In the genomic region with DNA sequence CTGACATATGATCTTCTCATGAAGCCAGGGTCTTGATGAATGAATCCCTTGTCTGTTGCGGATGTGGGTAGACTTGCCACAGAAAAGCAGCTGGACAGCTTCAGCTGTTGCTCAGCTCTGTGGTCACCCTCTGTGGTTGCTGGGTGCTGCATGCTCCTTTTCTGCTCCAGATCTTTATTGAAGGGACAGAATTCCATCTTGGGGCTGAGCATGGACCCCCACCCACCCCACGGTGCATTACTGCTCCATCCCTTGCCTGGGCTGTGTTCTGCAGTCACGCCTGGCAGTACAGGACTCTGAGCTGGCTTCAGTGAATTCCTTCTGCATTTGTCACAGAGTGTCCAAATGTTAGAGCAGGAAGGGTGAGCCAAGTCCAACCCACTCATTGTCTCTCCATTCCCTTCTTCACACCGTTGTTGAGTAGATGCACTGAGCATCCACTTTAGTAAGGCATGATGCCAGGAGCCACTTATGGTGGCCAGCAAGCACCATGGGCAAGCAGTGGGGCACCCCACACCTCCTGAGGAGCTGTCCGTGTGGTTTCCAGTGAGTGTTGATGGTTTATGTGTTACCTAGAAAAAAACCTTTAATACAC, we compare ENCODE assay signal across 1 cellular context.
TF ChIP-seq lines count a peak whose summit lies in the region.

No MANE protein-coding gene starts in this region.

TF ChIP-seq in HepG2, 621 proteins besides CTCF, POLR2A, EP300 and RAD21 (continued from another document):
- TF ChIP-seq HHEX (CRISPR knock-in tag; IDR thresholded peaks at IDR 0.05): no peak
